19 cellular contexts compared by ENCODE assay signal in the genomic region with DNA sequence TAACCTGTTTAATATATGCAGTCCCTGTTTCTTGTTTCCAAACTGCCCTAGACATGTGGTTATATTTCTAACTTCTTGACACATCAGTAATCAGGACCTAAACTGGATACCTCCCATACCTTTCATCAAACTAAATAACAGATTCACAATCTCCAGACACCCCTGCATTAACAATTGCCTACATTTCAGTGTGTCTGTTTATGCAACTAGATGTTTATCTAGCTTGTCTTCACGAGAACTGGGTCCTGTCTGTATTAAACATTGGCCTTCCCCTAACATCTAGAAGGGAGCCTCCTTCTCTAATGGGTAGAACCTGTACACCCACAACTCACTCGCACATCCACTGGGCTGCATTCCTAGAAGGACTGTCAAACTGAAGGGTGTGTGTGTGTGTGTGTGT.
DNase-seq lines count a peak whose midpoint lies in the region; ATAC-seq and TF ChIP-seq lines count a peak whose summit lies in the region.
"Had no signal": no experiment of that assay in that cellular context is flagged by ENCODE, and none has a peak within 500 bp of the region (broad histone marks: within the 10 kb centered on the region; RNA-seq: fewer than 3 reads in every experiment).

No MANE protein-coding gene starts in this region.

- no peaks in the 10 kb centered on the region for H4K20me1 ChIP-seq in mammary epithelial cell (ENCODE audit: insufficient read depth, low read length)
- H4K20me1 ChIP-seq: BLaER1 treated with 17β-estradiol and CSF1 and Interleukin-3, amounts not matched to agents 10 nM and 100 nM had no signal

- no peaks in the 10 kb centered on the region for H3K4me1 ChIP-seq in mammary epithelial cell (ENCODE audit: insufficient read depth, low read length)
- no peaks in the 10 kb centered on the region for H3K4me1 ChIP-seq in uterus
- no peaks in the 10 kb centered on the region for H3K4me1 ChIP-seq in lower lobe of right lung
- H3K4me1 ChIP-seq: Caco-2 had no signal

- intact Hi-C loops in mammary epithelial cell (cut with micrococcal nuclease) (no loop called here), MCF 10A (cut with micrococcal nuclease) (no loop called here), uterus (cut with DNase I; ENCODE audit: low total_unique reads) (no loop called here), lower lobe of right lung (cut with DNase I) (no loop called here)

- peak overlapping the region; percentile 20 for H2AFZ ChIP-seq in mammary epithelial cell (ENCODE audit: low read depth, low read length)

- no peak overlapping the region for H3K27ac Mint-ChIP-seq in MCF 10A (ENCODE audit: low read depth, unreplicated experiment)
- H3K27ac Mint-ChIP-seq: B cell; CD4-positive, alpha-beta T cell; CD8-positive, alpha-beta T cell had no signal

- TF ChIP-seq CTCF in mammary epithelial cell (conservative IDR thresholded peaks at IDR 0.05 in 1 of 2, IDR thresholded peaks at IDR 0.05 in 1 of 2; ENCODE audit: extremely low read depth in 1 of 2, insufficient read depth in 1 of 2, low read depth in 1 of 2, low read length in 2 of 2): no peak
- no peak for TF ChIP-seq CTCF in MCF 10A (IDR thresholded peaks at IDR 0.05; ENCODE audit: unreplicated experiment)
- no peak for TF ChIP-seq CTCF in uterus (IDR thresholded peaks at IDR 0.05)
- TF ChIP-seq CTCF in lower lobe of right lung (IDR thresholded peaks at IDR 0.05): no peak

- no peaks in the 10 kb centered on the region for H3K36me3 ChIP-seq in mammary epithelial cell (ENCODE audit: insufficient read depth, low read length)
- H3K36me3 ChIP-seq in uterus: no peaks in the 10 kb centered on the region
- no peaks in the 10 kb centered on the region for H3K36me3 ChIP-seq in lower lobe of right lung
- H3K36me3 ChIP-seq: BLaER1 treated with 17β-estradiol and CSF1 and Interleukin-3, amounts not matched to agents 10 nM and 100 nM had no signal

- H3K4me3 ChIP-seq in mammary epithelial cell (replicated peaks in 1 of 3; ENCODE audit: insufficient read depth in 1 of 3, low read depth in 2 of 3, low read length in 3 of 3) (no peak overlapping the region), uterus (no peak overlapping the region), lower lobe of right lung (no peak overlapping the region)
- H3K4me3 ChIP-seq: A549; BLaER1 treated with 17β-estradiol and CSF1 and Interleukin-3, amounts not matched to agents 10 nM and 100 nM had no signal

- BruUV-seq in mammary epithelial cell (replicated peaks; lab: Mats Ljungman, UMichigan) (no TSS peak), MCF 10A (replicated peaks; lab: Mats Ljungman, UMichigan) (no TSS peak)

- dilution Hi-C loops in mammary epithelial cell (cut with HindIII; ENCODE audit: low sequenced_read_pairs): no loop called here

- no peaks in the 10 kb centered on the region for H3K27me3 ChIP-seq in mammary epithelial cell (ENCODE audit: insufficient read depth, low read length)
- H3K27me3 ChIP-seq in uterus: no peaks in the 10 kb centered on the region
- no peaks in the 10 kb centered on the region for H3K27me3 ChIP-seq in lower lobe of right lung (ENCODE audit: low read depth)
- H3K27me3 ChIP-seq: BLaER1 treated with 17β-estradiol and CSF1 and Interleukin-3, amounts not matched to agents 10 nM and 100 nM had no signal

- H3K4me3 Mint-ChIP-seq in MCF 10A (ENCODE audit: unreplicated experiment): no peak overlapping the region
- H3K4me3 Mint-ChIP-seq: B cell; CD4-positive, alpha-beta T cell; CD8-positive, alpha-beta T cell had no signal

- DNase-seq in mammary epithelial cell: no peak
- no peak for DNase-seq in MCF 10A (ENCODE audit: unreplicated experiment)
- DNase-seq in SK-N-DZ (ENCODE audit: low spot score): peak; percentile 88
- DNase-seq in uterus: no peak
- no peak for DNase-seq in lower lobe of right lung
- no peak for DNase-seq in NOMO-1 treated with DMSO at 0.1 percent for 48 hours (lab: John Stamatoyannopoulos, UW; ENCODE audit: unreplicated experiment)
- DNase-seq: AML-193; Caco-2; Calu3; CD4-positive, alpha-beta T cell; CD8-positive, alpha-beta T cell; DMS79 treated with DMSO at 0.1 percent for 48 hours; GF-D8 had no signal

- 80% methylated on average over 2 of the region's 2 CpGs for WGBS in mammary epithelial cell (ENCODE audit: low coverage, missing lambda C conversion rate)

- H3K4me1 Mint-ChIP-seq in MCF 10A (ENCODE audit: insufficient read depth, unreplicated experiment): peaks cover 15% of the 10 kb centered on the region
- H3K4me1 Mint-ChIP-seq: B cell had no signal

- TF ChIP-seq POLR2A in uterus (IDR thresholded peaks at IDR 0.05): no peak

- H3K27me3 Mint-ChIP-seq in MCF 10A (ENCODE audit: insufficient read depth, unreplicated experiment): no peaks in the 10 kb centered on the region
- H3K27me3 Mint-ChIP-seq: B cell; CD4-positive, alpha-beta T cell had no signal

- no peak overlapping the region for H3K4me2 ChIP-seq in mammary epithelial cell (ENCODE audit: insufficient read depth, low read depth, low read length)

- CTCF ChIA-PET in mammary epithelial cell (lab: Charles Lee; ENCODE audit: low non-redundant PET) (no interaction called here), MCF 10A (lab: Yijun Ruan, JAX) (interaction anchor here (0.5 to 0.7 kb wide), 2 partner anchors 15 to 58 kb away, joined by 3 read pairs; no protein-coding TSS in a partner anchor)

- ATAC-seq in SK-N-SH treated with all-trans-retinoic acid at 6 μM for 48 hours (peak; percentile 63), lower lobe of right lung (no peak)
- ATAC-seq: A549; CD8-positive, alpha-beta T cell had no signal

- POLR2A ChIA-PET in MCF 10A (lab: Yijun Ruan, JAX): interaction anchor here (0.6 kb wide), 1 partner anchor 204 kb away, joined by 4 read pairs; no protein-coding TSS in a partner anchor

- no peaks in the 10 kb centered on the region for H3K9me3 ChIP-seq in mammary epithelial cell (replicated peaks; ENCODE audit: insufficient read depth, low read length)
- H3K9me3 ChIP-seq in uterus: no peaks in the 10 kb centered on the region
- H3K9me3 ChIP-seq in lower lobe of right lung: no peaks in the 10 kb centered on the region
- H3K9me3 ChIP-seq: A549, Caco-2 had no signal

- in situ Hi-C loops in mammary epithelial cell (cut with MboI; ENCODE audit: low sequenced_read_pairs in 2 of 2): no loop called here

- no peaks in the 10 kb centered on the region for H3K9me3 Mint-ChIP-seq in MCF 10A (ENCODE audit: unreplicated experiment)

- no peak overlapping the region for H3K27ac ChIP-seq in mammary epithelial cell (ENCODE audit: insufficient read depth, low read depth, low read length)
- H3K27ac ChIP-seq in uterus: no peak overlapping the region
- no peak overlapping the region for H3K27ac ChIP-seq in lower lobe of right lung
- H3K27ac ChIP-seq: 22Rv1; A549; BLaER1 treated with 17β-estradiol and CSF1 and Interleukin-3, amounts not matched to agents 10 nM and 100 nM; C4-2B had no signal

- no peaks in the 10 kb centered on the region for H3K36me3 Mint-ChIP-seq in MCF 10A (ENCODE audit: insufficient read depth, unreplicated experiment)
- H3K36me3 Mint-ChIP-seq: CD8-positive, alpha-beta T cell had no signal

- H3K9ac ChIP-seq in mammary epithelial cell (ENCODE audit: insufficient read depth, low read length): no peak overlapping the region
- H3K9ac ChIP-seq: BLaER1 treated with 17β-estradiol and CSF1 and Interleukin-3, amounts not matched to agents 10 nM and 100 nM had no signal

- no peaks in the 10 kb centered on the region for H3K79me2 ChIP-seq in mammary epithelial cell (ENCODE audit: insufficient read depth, low read length)

TF ChIP-seq in SK-N-SH treated with all-trans-retinoic acid at 6 μM for 48 hours, 23 proteins besides CTCF, POLR2A, EP300 and RAD21 (continues in another document):
- TF ChIP-seq, protein P1, sequence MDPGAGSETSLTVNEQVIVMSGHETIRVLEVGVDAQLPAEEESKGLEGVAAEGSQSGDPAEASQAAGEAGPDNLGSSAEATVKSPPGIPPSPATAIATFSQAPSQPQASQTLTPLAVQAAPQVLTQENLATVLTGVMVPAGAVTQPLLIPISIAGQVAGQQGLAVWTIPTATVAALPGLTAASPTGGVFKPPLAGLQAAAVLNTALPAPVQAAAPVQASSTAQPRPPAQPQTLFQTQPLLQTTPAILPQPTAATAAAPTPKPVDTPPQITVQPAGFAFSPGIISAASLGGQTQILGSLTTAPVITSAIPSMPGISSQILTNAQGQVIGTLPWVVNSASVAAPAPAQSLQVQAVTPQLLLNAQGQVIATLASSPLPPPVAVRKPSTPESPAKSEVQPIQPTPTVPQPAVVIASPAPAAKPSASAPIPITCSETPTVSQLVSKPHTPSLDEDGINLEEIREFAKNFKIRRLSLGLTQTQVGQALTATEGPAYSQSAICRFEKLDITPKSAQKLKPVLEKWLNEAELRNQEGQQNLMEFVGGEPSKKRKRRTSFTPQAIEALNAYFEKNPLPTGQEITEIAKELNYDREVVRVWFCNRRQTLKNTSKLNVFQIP (CRISPR knock-in tag; IDR thresholded peaks at IDR 0.05; ENCODE audit: borderline replicate concordance, low read depth): no peak
- TF ChIP-seq ZNF70 (CRISPR knock-in tag; IDR thresholded peaks at IDR 0.05) (no peak), ZNF565 (CRISPR knock-in tag; conservative IDR thresholded peaks at IDR 0.05; ENCODE audit: low read depth) (no peak), GLIS3 (CRISPR knock-in tag; IDR thresholded peaks at IDR 0.05) (no peak), PPARA (CRISPR knock-in tag; IDR thresholded peaks at IDR 0.05; ENCODE audit: borderline replicate concordance) (no peak), CSDC2 (CRISPR knock-in tag; IDR thresholded peaks at IDR 0.05) (no peak), RARB (CRISPR knock-in tag; IDR thresholded peaks at IDR 0.05) (no peak), ZC3H10 (CRISPR knock-in tag; IDR thresholded peaks at IDR 0.05) (no peak)
- TF ChIP-seq, protein P2, sequence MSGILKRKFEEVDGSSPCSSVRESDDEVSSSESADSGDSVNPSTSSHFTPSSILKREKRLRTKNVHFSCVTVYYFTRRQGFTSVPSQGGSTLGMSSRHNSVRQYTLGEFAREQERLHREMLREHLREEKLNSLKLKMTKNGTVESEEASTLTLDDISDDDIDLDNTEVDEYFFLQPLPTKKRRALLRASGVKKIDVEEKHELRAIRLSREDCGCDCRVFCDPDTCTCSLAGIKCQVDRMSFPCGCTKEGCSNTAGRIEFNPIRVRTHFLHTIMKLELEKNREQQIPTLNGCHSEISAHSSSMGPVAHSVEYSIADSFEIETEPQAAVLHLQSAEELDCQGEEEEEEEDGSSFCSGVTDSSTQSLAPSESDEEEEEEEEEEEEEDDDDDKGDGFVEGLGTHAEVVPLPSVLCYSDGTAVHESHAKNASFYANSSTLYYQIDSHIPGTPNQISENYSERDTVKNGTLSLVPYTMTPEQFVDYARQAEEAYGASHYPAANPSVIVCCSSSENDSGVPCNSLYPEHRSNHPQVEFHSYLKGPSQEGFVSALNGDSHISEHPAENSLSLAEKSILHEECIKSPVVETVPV (CRISPR knock-in tag; IDR thresholded peaks at IDR 0.05): no peak
